In the genomic region with DNA sequence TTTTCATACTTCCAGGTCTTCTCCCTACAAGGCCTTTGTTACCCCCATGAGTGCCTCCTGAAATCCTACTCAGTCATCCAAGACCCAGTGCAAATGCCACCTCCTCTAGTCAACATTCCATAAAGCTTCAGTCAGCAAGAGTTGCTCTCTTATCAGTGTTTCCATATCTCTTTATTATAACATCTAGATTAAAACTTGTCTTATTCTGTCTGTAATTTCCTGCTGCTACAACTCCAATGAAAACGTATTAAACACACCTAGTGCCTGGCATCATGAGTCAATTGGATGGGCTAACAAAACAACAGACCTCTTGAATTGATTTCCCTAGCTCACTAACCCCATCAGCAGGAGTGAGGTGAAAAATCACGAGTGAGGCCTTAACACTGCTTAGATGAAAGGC, we compare ENCODE assay signal across 27 cellular contexts.
"Had no signal": no experiment of that assay in that cellular context is flagged by ENCODE, and none has a peak within 500 bp of the region (broad histone marks: within the 10 kb centered on the region; RNA-seq: fewer than 3 reads in every experiment).

No MANE protein-coding gene starts in this region.

- H3K4me1 ChIP-seq: adrenal gland, esophagus muscularis mucosa, uterus had no signal

- H3K27ac ChIP-seq: adrenal gland, esophagus muscularis mucosa, neutrophil, ovary, skin epidermis, thoracic aorta, uterus, VCaP had no signal

- DNase-seq: activated CD4-positive, alpha-beta T cell treated with anti-CD3 and anti-CD28 coated beads for 4 hours; activated CD4-positive, alpha-beta T cell treated with anti-CD3 and anti-CD28 coated beads, Interleukin-2, amount 50 U/mL, for 48 hours; activated CD8-positive, alpha-beta memory T cell treated with anti-CD3 and anti-CD28 coated beads, Interleukin-2, amount 50 U/mL, for 4 hours; activated effector memory CD4-positive, alpha-beta T cell treated with anti-CD3 and anti-CD28 coated beads, Interleukin-2, amount 50 U/mL, for 16 hours; activated naive CD4-positive, alpha-beta T cell treated with anti-CD3 and anti-CD28 coated beads for 36 hours; activated naive CD8-positive, alpha-beta T cell treated with anti-CD3 and anti-CD28 coated beads for 36 hours; activated T-cell treated with anti-CD3 and anti-CD28 coated beads, Interleukin-2, amount 50 U/mL, for 1 hour; adrenal gland; aorta; caudate nucleus; islet precursor cell; left colon; mammary epithelial cell; naive B cell; nephron progenitor cell; ovary; retina; stimulated activated CD4-positive, alpha-beta T cell treated with anti-CD3 and anti-CD28 coated beads, Interleukin-12 subunit alpha, Interleukin-12 subunit beta, amount 100 ng/mL, for 4 hours; stimulated activated CD4-positive, alpha-beta T cell treated with anti-CD3 and anti-CD28 coated beads, Interleukin-4, amount 100 ng/mL, for 24 hours; uterus had no signal

- H3K9me3 ChIP-seq: adrenal gland, esophagus muscularis mucosa, neutrophil, ovary, thoracic aorta, uterus had no signal

- H3K27me3 ChIP-seq: adrenal gland, esophagus muscularis mucosa, neutrophil, ovary, uterus had no signal

- H3K36me3 ChIP-seq: adrenal gland, esophagus muscularis mucosa, neutrophil, ovary, thoracic aorta, uterus had no signal

- ATAC-seq: left colon; sciatic nerve; stimulated activated effector memory CD8-positive, alpha-beta T cell treated with anti-CD3 and anti-CD28 coated beads, Interleukin-12 subunit alpha, Interleukin-12 subunit beta, amount 100 ng/mL, for 72 hours had no signal

- H3K4me3 ChIP-seq: adrenal gland, esophagus muscularis mucosa, ovary, skin epidermis, thoracic aorta, uterus had no signal
